23 cellular contexts compared by ENCODE assay signal in genomic region chr17:31249742-31250141, GRCh38. TPM values are rescaled to one million over a fixed set of nuclear protein-coding genes. Genes with fewer than 3 reads are reported as not detected.
DNase-seq lines count a peak whose midpoint lies in the region; FAIRE-seq and TF ChIP-seq lines count a peak whose summit lies in the region.
"Had no signal": no experiment of that assay in that cellular context is flagged by ENCODE, and none has a peak within 500 bp of the region (broad histone marks: within the 10 kb centered on the region; RNA-seq: fewer than 3 reads in every experiment).

No MANE protein-coding gene starts in this region.

- H2AFZ ChIP-seq in OCI-LY7 (ENCODE audit: low read length), result peak overlapping the region; percentile 14; the same call in 1 of the 2 replicates
- H2AFZ ChIP-seq: neural progenitor cell had no signal

- no peaks in the 10 kb centered on the region for H3K9me3 ChIP-seq in OCI-LY7 (ENCODE audit: low read length)
- H3K9me3 ChIP-seq in A673 (ENCODE audit: low read depth, low read length, poor library complexity, severe bottlenecking), result no peaks in the 10 kb centered on the region
- H3K9me3 ChIP-seq: esophagus muscularis mucosa, stomach had no signal

- H3K27ac ChIP-seq in OCI-LY7 (ENCODE audit: low read depth, low read length, poor library complexity, severe bottlenecking) (no peak overlapping the region), cingulate gyrus (ENCODE audit: low read depth, low read length) (peak overlapping the region; percentile 76), A673 (ENCODE audit: low read depth, low read length, poor library complexity, severe bottlenecking) (no peak overlapping the region)
- H3K27ac ChIP-seq: esophagus muscularis mucosa, neural progenitor cell, stomach had no signal

- no TSS peak for BruUV-seq in OCI-LY7 (replicated peaks; lab: Mats Ljungman, UMichigan)
- BruUV-seq in A673 (replicated peaks; lab: Mats Ljungman, UMichigan), result no TSS peak

- H3K36me3 Mint-ChIP-seq in progenitor cell of endocrine pancreas (ENCODE audit: insufficient read depth), result peaks cover 21% of the 10 kb centered on the region
- H3K36me3 Mint-ChIP-seq: activated naive CD4-positive, alpha-beta T cell treated with anti-CD3 and anti-CD28 coated beads, Interleukin-2, amount 50 U/mL, for 72 hours had no signal

- H4K20me1 ChIP-seq in OCI-LY7 (ENCODE audit: insufficient read depth, low read length), result no peaks in the 10 kb centered on the region

- DNase-seq in GM19239 (ENCODE audit: insufficient read length, low spot score), result no peak
- no peak for DNase-seq in OCI-LY7 (ENCODE audit: low spot score)
- no peak for DNase-seq in progenitor cell of endocrine pancreas (ENCODE audit: low spot score, unreplicated experiment)
- DNase-seq in A673 (ENCODE audit: low spot score), result no peak
- DNase-seq in SIG-M5 treated with dmso at 0.1 percent for 504 hours (lab: John Stamatoyannopoulos, UW; ENCODE audit: unreplicated experiment), result no peak
- DNase-seq in GM10266 (ENCODE audit: extremely low spot score), result no peak
- DNase-seq in NCI-H524 treated with DMSO at 0.1 percent for 48 hours (lab: John Stamatoyannopoulos, UW), result no peak
- DNase-seq: activated CD4-positive, alpha-beta T cell treated with anti-CD3 and anti-CD28 coated beads, Interleukin-2, amount 50 U/mL, for 48 hours; activated T-cell treated with anti-CD3 and anti-CD28 coated beads, Interleukin-2, amount 50 U/mL, for 48 hours; glutamatergic neuron; GOT3; KBM-7; NCI-H1105; NCI-H774; retina; stomach had no signal

- POLR2A ChIA-PET in OCI-LY7 (lab: Charles Lee) (interaction anchor here (1.0 kb wide), 1 partner anchor 87 kb away, joined by 3 read pairs; no protein-coding TSS in a partner anchor), A673 (lab: Charles Lee; ENCODE audit: low non-redundant PET) (no interaction called here)

- H3K4me1 ChIP-seq in OCI-LY7 (ENCODE audit: insufficient read depth, low read length, poor library complexity, severe bottlenecking), result peaks cover 19% of the 10 kb centered on the region
- H3K4me1 ChIP-seq in A673 (ENCODE audit: insufficient read depth, low read length, poor library complexity, severe bottlenecking), result peaks cover 21% of the 10 kb centered on the region
- H3K4me1 ChIP-seq: neural progenitor cell, stomach had no signal

- H3K36me3 ChIP-seq in OCI-LY7 (ENCODE audit: insufficient read depth, low read length), result peaks cover 22% of the 10 kb centered on the region
- no peaks in the 10 kb centered on the region for H3K36me3 ChIP-seq in A673 (ENCODE audit: insufficient read depth, low read length, poor library complexity, severe bottlenecking)

- intact Hi-C loops in OCI-LY7 (cut with micrococcal nuclease; ENCODE audit: unreplicated experiment) (no loop called here), A673 (cut with micrococcal nuclease; ENCODE audit: unreplicated experiment) (loop anchor here (10.0 kb wide), 1 partner anchor 65 kb away; the partner anchor contains the start of gene EVI2B)

- H3K4me1 Mint-ChIP-seq in progenitor cell of endocrine pancreas (ENCODE audit: low read depth), result no peaks in the 10 kb centered on the region
- H3K4me1 Mint-ChIP-seq: neural progenitor cell had no signal

- CTCF ChIA-PET in OCI-LY7 (lab: Charles Lee; ENCODE audit: unreplicated experiment), result no interaction called here
- CTCF ChIA-PET in A673 (lab: Charles Lee), result no interaction called here

- H3K9me3 Mint-ChIP-seq in progenitor cell of endocrine pancreas (ENCODE audit: low read depth), result no peaks in the 10 kb centered on the region
- H3K9me3 Mint-ChIP-seq: activated naive CD4-positive, alpha-beta T cell treated with anti-CD3 and anti-CD28 coated beads, Interleukin-2, amount 50 U/mL, for 72 hours; memory B cell; neural progenitor cell had no signal

- peak; percentile 58 for FAIRE-seq in GM19239 (lab: Jason Lieb, UNC)
- FAIRE-seq: D721Med had no signal

- no peaks in the 10 kb centered on the region for H3K79me2 ChIP-seq in OCI-LY7 (ENCODE audit: insufficient read depth, low read depth, low read length)

- no peak overlapping the region for H3K4me2 ChIP-seq in OCI-LY7 (ENCODE audit: low read length)
- H3K4me2 ChIP-seq: neural progenitor cell had no signal

- peak overlapping the region; percentile 3 for H3K27ac Mint-ChIP-seq in progenitor cell of endocrine pancreas
- H3K27ac Mint-ChIP-seq: activated naive CD4-positive, alpha-beta T cell treated with anti-CD3 and anti-CD28 coated beads, Interleukin-2, amount 50 U/mL, for 72 hours; memory B cell; neural progenitor cell had no signal

- no peaks in the 10 kb centered on the region for H3K27me3 ChIP-seq in A673 (replicated peaks; ENCODE audit: insufficient read depth, low read depth, low read length, poor library complexity)
- H3K27me3 ChIP-seq: esophagus muscularis mucosa, neural progenitor cell, stomach had no signal

- no peak overlapping the region for H3K4me3 Mint-ChIP-seq in progenitor cell of endocrine pancreas (ENCODE audit: low read depth)
- H3K4me3 Mint-ChIP-seq: B cell, memory B cell, neural progenitor cell had no signal

- H3K27me3 Mint-ChIP-seq in progenitor cell of endocrine pancreas, result no peaks in the 10 kb centered on the region
- H3K27me3 Mint-ChIP-seq: B cell, memory B cell had no signal

- no peak for TF ChIP-seq CTCF in OCI-LY7 (conservative IDR thresholded peaks at IDR 0.05; ENCODE audit: low read length)
- TF ChIP-seq CTCF in progenitor cell of endocrine pancreas (IDR thresholded peaks at IDR 0.05; ENCODE audit: unreplicated experiment), result no peak
- TF ChIP-seq CTCF in A673 (conservative IDR thresholded peaks at IDR 0.05; ENCODE audit: low read depth, low read length), result no peak
- no peak for TF ChIP-seq CTCF in GM10266 (IDR thresholded peaks at IDR 0.05; ENCODE audit: control insufficient read depth, insufficient read depth, low read depth, missing control alignments)

- H3K4me3 ChIP-seq in OCI-LY7 (ENCODE audit: low read depth, low read length, poor library complexity, severe bottlenecking) (no peak overlapping the region), A673 (ENCODE audit: low read depth, low read length, poor library complexity, severe bottlenecking) (no peak overlapping the region)
- H3K4me3 ChIP-seq: esophagus muscularis mucosa, neural progenitor cell, stomach had no signal

- no peaks in the 10 kb centered on the region for H3K9me2 ChIP-seq in OCI-LY7 (ENCODE audit: insufficient read depth, low read length)

RNA-seq across cellular contexts. Expression of gene OMG, which starts 47.3 kb away (rescaled TPM):
- total RNA-seq in OCI-LY7 (2014; rRNA removed; shearing (Covaris generic)), result 0.32 and 0.46 TPM in 2 replicates
- total RNA-seq in OCI-LY7 (2022) (1.4 TPM in 2 replicates), progenitor cell of endocrine pancreas (not detected in 2 replicates), A673 (2021) (not detected in 2 replicates)
